In genomic region chr13:111493468-111493867, GRCh38 we compare ENCODE assay signal across 28 cellular contexts.
"Had no signal": no experiment of that assay in that cellular context is flagged by ENCODE, and none has a peak within 500 bp of the region (broad histone marks: within the 10 kb centered on the region; RNA-seq: fewer than 3 reads in every experiment).

No MANE protein-coding gene starts in this region.

- DNase-seq: activated CD4-positive, alpha-beta memory T cell treated with anti-CD3 and anti-CD28 coated beads, Interleukin-2, amount 10 ng/mL, durations not matched to agents 7 days and 5 days; activated CD4-positive, alpha-beta T cell treated with anti-CD3 and anti-CD28 coated beads for 1 hour; activated CD4-positive, alpha-beta T cell treated with anti-CD3 and anti-CD28 coated beads for 48 hours; activated CD4-positive, CD25-positive, alpha-beta regulatory T cell; activated CD8-positive, alpha-beta memory T cell treated with anti-CD3 and anti-CD28 coated beads for 24 hours; activated naive CD4-positive, alpha-beta T cell treated with anti-CD3 and anti-CD28 coated beads, Interleukin-2, amount 10 ng/mL, durations not matched to agents 7 days and 5 days; activated naive CD8-positive, alpha-beta T cell treated with anti-CD3 and anti-CD28 coated beads, Interleukin-2, amount 50 U/mL, for 24 hours; activated T-cell treated with anti-CD3 and anti-CD28 coated beads, Interleukin-2, amount 50 U/mL, for 24 hours; anterior cingulate cortex; caudate nucleus; cerebellar nuclear complex; MM.1S; MV-4-11; NCI-H1092; NCI-H1436 treated with DMSO at 0.1 percent for 48 hours; NCI-H187 treated with DMSO at 0.1 percent for 48 hours; NCI-H526; NCI-H748 treated with DMSO at 0.1 percent for 48 hours; NK-92 treated with Interleukin-12 subunit alpha and Interleukin-12 subunit beta, amount 100 ng/mL, for 24 hours; PC-9; Right ventricle myocardium superior; SW 1271; T-helper 1 cell; T-helper 2 cell; T-helper 9 cell had no signal

- H3K4me3 ChIP-seq: PC-9 had no signal

- ATAC-seq: activated naive CD8-positive, alpha-beta T cell treated with anti-CD3 and anti-CD28 coated beads, Interleukin-2, amount 50 U/mL, for 24 hours had no signal

- H3K27ac ChIP-seq: KMS-11, PC-9, RWPE1, VCaP had no signal
